ENCODE assay signal across 31 cellular contexts in genomic region chr2:69305166-69305565, GRCh38.
"Had no signal": no experiment of that assay in that cellular context is flagged by ENCODE, and none has a peak within 500 bp of the region (broad histone marks: within the 10 kb centered on the region; RNA-seq: fewer than 3 reads in every experiment).

No MANE protein-coding gene starts in this region.

- H3K27me3 ChIP-seq: ascending aorta, breast epithelium, colonic mucosa had no signal

- H3K27ac ChIP-seq: cardiac muscle cell, colonic mucosa had no signal

- H3K36me3 Mint-ChIP-seq: activated CD4-positive, alpha-beta memory T cell treated with anti-CD3 and anti-CD28 coated beads for 36 hours; activated naive CD8-positive, alpha-beta T cell treated with anti-CD3 and anti-CD28 coated beads, Interleukin-2, amount 10 ng/mL, durations not matched to agents 7 days and 5 days; brain had no signal

- H3K4me3 ChIP-seq: cardiac muscle cell had no signal

- H3K36me3 ChIP-seq: ascending aorta, breast epithelium, cardiac muscle cell, colonic mucosa had no signal

- DNase-seq: activated CD4-positive, alpha-beta memory T cell treated with anti-CD3 and anti-CD28 coated beads for 36 hours; activated CD4-positive, alpha-beta T cell treated with anti-CD3 and anti-CD28 coated beads for 36 hours; activated CD4-positive, alpha-beta T cell treated with anti-CD3 and anti-CD28 coated beads, Interleukin-2, amount 10 ng/mL, durations not matched to agents 24 days and 14 days; activated CD4-positive, CD25-positive, alpha-beta regulatory T cell; activated CD4-positive, CD25-positive, alpha-beta regulatory T cell treated with anti-CD3 and anti-CD28 coated beads, Interleukin-2, amount 50 U/mL, for 72 hours; activated CD8-positive, alpha-beta memory T cell treated with anti-CD3 and anti-CD28 coated beads, Interleukin-2, amount 10 ng/mL, durations not matched to agents 7 days and 5 days; activated CD8-positive, alpha-beta memory T cell treated with anti-CD3 and anti-CD28 coated beads, Interleukin-2, amount 50 U/mL, for 4 hours; activated CD8-positive, alpha-beta T cell treated with anti-CD3 and anti-CD28 coated beads, Interleukin-2, amount 10 ng/mL, durations not matched to agents 7 days and 5 days; activated effector memory CD4-positive, alpha-beta T cell treated with anti-CD3 and anti-CD28 coated beads, Interleukin-2, amount 50 U/mL, for 16 hours; activated naive CD4-positive, alpha-beta T cell; activated naive CD4-positive, alpha-beta T cell treated with anti-CD3 and anti-CD28 coated beads, Interleukin-2, amount 10 ng/mL, durations not matched to agents 7 days and 5 days; activated naive CD8-positive, alpha-beta T cell treated with anti-CD3 and anti-CD28 coated beads, Interleukin-2, amount 10 ng/mL, durations not matched to agents 7 days and 5 days; activated T-cell treated with anti-CD3 and anti-CD28 coated beads, Interleukin-2, amount 50 U/mL, for 1 hour; activated T-cell treated with anti-CD3 and anti-CD28 coated beads, Interleukin-2, amount 50 U/mL, for 48 hours; central memory CD4-positive, alpha-beta T cell; cerebellar nuclear complex; colonic mucosa; effector CD8-positive, alpha-beta T cell; head of caudate nucleus; T-helper 1 cell; T-helper 17 cell; T1000 had no signal

- H3K9me3 ChIP-seq: ascending aorta, colonic mucosa had no signal

- H3K9me3 Mint-ChIP-seq: activated T-helper 2 cell treated with anti-CD3 and anti-CD28 coated beads, Interferon-gamma antibody, Interleukin-2, Interleukin-4, amounts not matched to agents 10 μg/mL and 5 μg/mL and 100 μg/mL, durations not matched to agents 14 hours and 24 hours and 36 hours had no signal

- H3K27ac Mint-ChIP-seq: activated CD4-positive, alpha-beta memory T cell treated with anti-CD3 and anti-CD28 coated beads for 36 hours; activated CD4-positive, alpha-beta T cell treated with anti-CD3 and anti-CD28 coated beads for 36 hours; activated CD4-positive, alpha-beta T cell treated with anti-CD3 and anti-CD28 coated beads, Interleukin-2, amount 10 ng/mL, durations not matched to agents 24 days and 14 days; activated CD8-positive, alpha-beta memory T cell treated with anti-CD3 and anti-CD28 coated beads, Interleukin-2, amount 10 ng/mL, durations not matched to agents 7 days and 5 days; activated CD8-positive, alpha-beta T cell treated with anti-CD3 and anti-CD28 coated beads, Interleukin-2, amount 10 ng/mL, durations not matched to agents 7 days and 5 days; activated naive CD4-positive, alpha-beta T cell treated with anti-CD3 and anti-CD28 coated beads, Interleukin-2, amount 10 ng/mL, durations not matched to agents 7 days and 5 days; activated naive CD4-positive, alpha-beta T cell treated with anti-CD3 and anti-CD28 coated beads, Interleukin-2, amount 50 U/mL, for 72 hours; activated naive CD8-positive, alpha-beta T cell treated with anti-CD3 and anti-CD28 coated beads, Interleukin-2, amount 10 ng/mL, durations not matched to agents 7 days and 5 days; activated T-helper 1 cell treated with anti-CD3 and anti-CD28 coated beads, Interleukin-12 subunit alpha, Interleukin-12 subunit beta, Interleukin-2, Interleukin-4 antibody, amounts not matched to agents 30 ng/mL and 10 ng/mL and 1 ng/mL, durations not matched to agents 14 hours and 24 hours and 36 hours; activated T-helper 2 cell treated with anti-CD3 and anti-CD28 coated beads, Interferon-gamma antibody, Interleukin-2, Interleukin-4, amounts not matched to agents 10 μg/mL and 5 μg/mL and 100 μg/mL, durations not matched to agents 14 hours and 24 hours and 36 hours; T-helper 17 cell; T-helper 2 cell treated with Interferon-gamma antibody and Interleukin-4, amounts not matched to agents 5 μg/mL and 100 μg/mL, for 36 hours had no signal

- H3K4me3 Mint-ChIP-seq: activated CD4-positive, alpha-beta memory T cell treated with anti-CD3 and anti-CD28 coated beads for 36 hours; activated CD4-positive, alpha-beta T cell treated with anti-CD3 and anti-CD28 coated beads for 36 hours; activated CD8-positive, alpha-beta memory T cell treated with anti-CD3 and anti-CD28 coated beads, Interleukin-2, amount 10 ng/mL, durations not matched to agents 7 days and 5 days; activated CD8-positive, alpha-beta T cell treated with anti-CD3 and anti-CD28 coated beads, Interleukin-2, amount 10 ng/mL, durations not matched to agents 7 days and 5 days had no signal

- ATAC-seq: activated CD4-positive, alpha-beta T cell treated with anti-CD3 and anti-CD28 coated beads for 36 hours; activated CD8-positive, alpha-beta memory T cell treated with anti-CD3 and anti-CD28 coated beads, Interleukin-2, amount 10 ng/mL, durations not matched to agents 7 days and 5 days; activated CD8-positive, alpha-beta T cell treated with anti-CD3 and anti-CD28 coated beads, Interleukin-2, amount 10 ng/mL, durations not matched to agents 7 days and 5 days; activated naive CD4-positive, alpha-beta T cell treated with anti-CD3 and anti-CD28 coated beads, Interleukin-2, amount 50 U/mL, for 72 hours; esophagus mucosa; T-helper 17 cell had no signal
